1 cellular context compared by ENCODE assay signal in the genomic region with DNA sequence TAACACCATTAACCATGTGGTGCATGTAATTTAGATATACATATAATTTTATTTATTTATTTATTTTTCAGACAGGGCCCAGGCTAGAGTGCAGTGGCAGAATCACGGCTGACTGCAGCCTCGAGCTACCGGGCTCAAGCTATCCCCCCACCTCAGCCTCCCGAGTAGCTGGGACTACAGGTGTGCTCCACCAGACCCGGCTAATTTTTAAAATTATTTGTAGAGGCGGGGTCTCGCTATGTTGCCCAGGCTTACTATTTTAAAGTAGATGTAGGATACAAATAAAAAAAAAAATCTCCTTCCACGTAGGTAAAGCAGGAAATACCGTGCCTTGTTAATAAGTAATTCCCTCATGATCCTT.
TF ChIP-seq lines count a peak whose summit lies in the region.

No MANE protein-coding gene starts in this region.

TF ChIP-seq in WTC11, 78 proteins besides CTCF, POLR2A, EP300 and RAD21 (continued from another document):
- TF ChIP-seq, protein P1, sequence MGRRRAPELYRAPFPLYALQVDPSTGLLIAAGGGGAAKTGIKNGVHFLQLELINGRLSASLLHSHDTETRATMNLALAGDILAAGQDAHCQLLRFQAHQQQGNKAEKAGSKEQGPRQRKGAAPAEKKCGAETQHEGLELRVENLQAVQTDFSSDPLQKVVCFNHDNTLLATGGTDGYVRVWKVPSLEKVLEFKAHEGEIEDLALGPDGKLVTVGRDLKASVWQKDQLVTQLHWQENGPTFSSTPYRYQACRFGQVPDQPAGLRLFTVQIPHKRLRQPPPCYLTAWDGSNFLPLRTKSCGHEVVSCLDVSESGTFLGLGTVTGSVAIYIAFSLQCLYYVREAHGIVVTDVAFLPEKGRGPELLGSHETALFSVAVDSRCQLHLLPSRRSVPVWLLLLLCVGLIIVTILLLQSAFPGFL (CRISPR knock-in tag; IDR thresholded peaks at IDR 0.05; ENCODE audit: borderline replicate concordance): no peak
- TF ChIP-seq NFE2L1 (CRISPR knock-in tag; IDR thresholded peaks at IDR 0.05) (no peak), ZNF121 (CRISPR knock-in tag; IDR thresholded peaks at IDR 0.05) (peak; percentile 58; the same call in 1 of the 2 replicates), CBFB (CRISPR knock-in tag; IDR thresholded peaks at IDR 0.05; ENCODE audit: low read depth) (no peak), GTF2I (CRISPR knock-in tag; conservative IDR thresholded peaks at IDR 0.05) (peak; percentile 50; the same call in 1 of the 2 replicates), TP53 (CRISPR knock-in tag; IDR thresholded peaks at IDR 0.05) (no peak), ZNF263 (CRISPR knock-in tag; IDR thresholded peaks at IDR 0.05; ENCODE audit: low read depth) (no peak), ZNF416 (CRISPR knock-in tag; IDR thresholded peaks at IDR 0.05) (no peak)
- TF ChIP-seq, protein P2, sequence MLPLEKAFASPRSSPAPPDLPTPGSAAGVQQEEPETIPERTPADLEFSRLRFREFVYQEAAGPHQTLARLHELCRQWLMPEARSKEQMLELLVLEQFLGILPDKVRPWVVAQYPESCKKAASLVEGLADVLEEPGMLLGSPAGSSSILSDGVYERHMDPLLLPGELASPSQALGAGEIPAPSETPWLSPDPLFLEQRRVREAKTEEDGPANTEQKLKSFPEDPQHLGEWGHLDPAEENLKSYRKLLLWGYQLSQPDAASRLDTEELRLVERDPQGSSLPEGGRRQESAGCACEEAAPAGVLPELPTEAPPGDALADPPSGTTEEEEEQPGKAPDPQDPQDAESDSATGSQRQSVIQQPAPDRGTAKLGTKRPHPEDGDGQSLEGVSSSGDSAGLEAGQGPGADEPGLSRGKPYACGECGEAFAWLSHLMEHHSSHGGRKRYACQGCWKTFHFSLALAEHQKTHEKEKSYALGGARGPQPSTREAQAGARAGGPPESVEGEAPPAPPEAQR (CRISPR knock-in tag; IDR thresholded peaks at IDR 0.05): no peak
- TF ChIP-seq, protein P3, sequence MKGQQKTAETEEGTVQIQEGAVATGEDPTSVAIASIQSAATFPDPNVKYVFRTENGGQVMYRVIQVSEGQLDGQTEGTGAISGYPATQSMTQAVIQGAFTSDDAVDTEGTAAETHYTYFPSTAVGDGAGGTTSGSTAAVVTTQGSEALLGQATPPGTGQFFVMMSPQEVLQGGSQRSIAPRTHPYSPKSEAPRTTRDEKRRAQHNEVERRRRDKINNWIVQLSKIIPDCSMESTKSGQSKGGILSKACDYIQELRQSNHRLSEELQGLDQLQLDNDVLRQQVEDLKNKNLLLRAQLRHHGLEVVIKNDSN (CRISPR knock-in tag; IDR thresholded peaks at IDR 0.05): no peak
